ENCODE assay signal across 1 cellular context in the genomic region with DNA sequence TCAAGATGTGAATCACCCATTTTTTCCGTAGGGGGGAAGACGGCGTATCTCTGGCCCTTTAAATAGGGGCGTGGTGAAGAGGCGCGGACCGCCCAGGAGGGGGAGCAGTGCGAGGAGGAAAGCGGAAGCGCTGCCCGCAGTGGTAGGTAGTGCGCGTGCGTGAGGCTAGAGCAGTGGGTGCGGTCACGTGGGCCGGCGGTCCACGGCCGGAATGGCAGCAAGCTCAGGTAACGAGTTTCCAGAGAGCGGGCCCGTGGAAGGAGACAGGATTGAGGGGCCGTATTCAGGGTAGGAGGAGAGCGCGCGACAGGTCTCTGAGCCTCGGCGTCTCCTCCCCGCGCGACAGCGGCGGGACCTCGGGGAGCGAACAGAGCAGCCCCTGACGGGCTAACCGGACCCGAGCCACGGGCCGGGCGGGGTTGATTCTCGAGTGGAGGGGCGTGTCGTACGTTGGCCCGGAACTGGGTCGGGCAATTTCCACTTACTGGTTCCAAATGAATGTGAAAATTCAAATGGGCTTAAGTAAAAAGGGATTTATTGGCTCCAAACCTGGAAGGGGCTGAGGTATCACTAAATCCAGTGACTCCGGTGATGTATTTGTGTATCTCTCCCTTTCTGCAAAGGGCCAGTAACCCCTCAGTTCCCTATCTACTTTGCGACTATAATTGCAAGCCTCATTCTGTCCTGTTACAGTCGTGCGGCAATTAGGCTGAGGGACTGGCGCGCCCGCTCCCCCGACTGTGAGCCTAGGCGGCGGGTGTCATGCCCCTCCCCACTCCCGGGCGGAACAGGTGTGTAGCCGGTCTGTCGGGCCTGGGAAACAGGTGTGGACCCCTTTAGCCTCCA.
A peak's percentile ranks its signal among the peaks of the same experiment; 100 is the strongest.
TF ChIP-seq lines count a peak whose summit lies in the region.

Gene VPS8 (plus strand): TSS at position 168 of the 846 bp plus-strand sequence. CDS start 12,467 bp downstream, outside the sequence.

TF ChIP-seq in HepG2, 621 proteins besides CTCF, POLR2A, EP300 and RAD21 (continued from another document and continues in another):
- TF ChIP-seq, protein P1, sequence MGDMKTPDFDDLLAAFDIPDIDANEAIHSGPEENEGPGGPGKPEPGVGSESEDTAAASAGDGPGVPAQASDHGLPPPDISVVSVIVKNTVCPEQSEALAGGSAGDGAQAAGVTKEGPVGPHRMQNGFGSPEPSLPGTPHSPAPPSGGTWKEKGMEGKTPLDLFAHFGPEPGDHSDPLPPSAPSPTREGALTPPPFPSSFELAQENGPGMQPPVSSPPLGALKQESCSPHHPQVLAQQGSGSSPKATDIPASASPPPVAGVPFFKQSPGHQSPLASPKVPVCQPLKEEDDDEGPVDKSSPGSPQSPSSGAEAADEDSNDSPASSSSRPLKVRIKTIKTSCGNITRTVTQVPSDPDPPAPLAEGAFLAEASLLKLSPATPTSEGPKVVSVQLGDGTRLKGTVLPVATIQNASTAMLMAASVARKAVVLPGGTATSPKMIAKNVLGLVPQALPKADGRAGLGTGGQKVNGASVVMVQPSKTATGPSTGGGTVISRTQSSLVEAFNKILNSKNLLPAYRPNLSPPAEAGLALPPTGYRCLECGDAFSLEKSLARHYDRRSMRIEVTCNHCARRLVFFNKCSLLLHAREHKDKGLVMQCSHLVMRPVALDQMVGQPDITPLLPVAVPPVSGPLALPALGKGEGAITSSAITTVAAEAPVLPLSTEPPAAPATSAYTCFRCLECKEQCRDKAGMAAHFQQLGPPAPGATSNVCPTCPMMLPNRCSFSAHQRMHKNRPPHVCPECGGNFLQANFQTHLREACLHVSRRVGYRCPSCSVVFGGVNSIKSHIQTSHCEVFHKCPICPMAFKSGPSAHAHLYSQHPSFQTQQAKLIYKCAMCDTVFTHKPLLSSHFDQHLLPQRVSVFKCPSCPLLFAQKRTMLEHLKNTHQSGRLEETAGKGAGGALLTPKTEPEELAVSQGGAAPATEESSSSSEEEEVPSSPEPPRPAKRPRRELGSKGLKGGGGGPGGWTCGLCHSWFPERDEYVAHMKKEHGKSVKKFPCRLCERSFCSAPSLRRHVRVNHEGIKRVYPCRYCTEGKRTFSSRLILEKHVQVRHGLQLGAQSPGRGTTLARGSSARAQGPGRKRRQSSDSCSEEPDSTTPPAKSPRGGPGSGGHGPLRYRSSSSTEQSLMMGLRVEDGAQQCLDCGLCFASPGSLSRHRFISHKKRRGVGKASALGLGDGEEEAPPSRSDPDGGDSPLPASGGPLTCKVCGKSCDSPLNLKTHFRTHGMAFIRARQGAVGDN (CRISPR knock-in tag; IDR thresholded peaks at IDR 0.05) = peak; percentile 71
- TF ChIP-seq ZMAT3 (CRISPR knock-in tag; conservative IDR thresholded peaks at IDR 0.05) (peak; percentile 21; the same call in 1 of the 2 replicates), ZFX (CRISPR knock-in tag; IDR thresholded peaks at IDR 0.05; ENCODE audit: low read depth) (peak; percentile 73), FOXO1 (CRISPR knock-in tag; IDR thresholded peaks at IDR 0.05) (peak; percentile 63), HMG20B (CRISPR knock-in tag; conservative IDR thresholded peaks at IDR 0.05) (no peak), NR2C2 (CRISPR knock-in tag; IDR thresholded peaks at IDR 0.05; ENCODE audit: borderline replicate concordance) (no peak; the same call in 1 of the 2 replicates), FIP1L1 (IDR thresholded peaks at IDR 0.05; ENCODE audit: borderline replicate concordance, insufficient read depth, low read depth, low read length) (no peak), ZC3H4 (CRISPR knock-in tag; IDR thresholded peaks at IDR 0.05; ENCODE audit: borderline replicate concordance) (no peak), MED1 (CRISPR knock-in tag; IDR thresholded peaks at IDR 0.05) (peak; percentile 41; the same call in 1 of the 2 replicates), MIXL1 (CRISPR knock-in tag; IDR thresholded peaks at IDR 0.05) (peak; percentile 51; the same call in 1 of the 2 replicates), NFE2L1 (CRISPR knock-in tag; IDR thresholded peaks at IDR 0.05; ENCODE audit: borderline replicate concordance) (peak; percentile 5; the same call in 1 of the 2 replicates), ZMYM3 (CRISPR knock-in tag; IDR thresholded peaks at IDR 0.05) (peak; percentile 60; the same call in 1 of the 2 replicates), GATAD2A (CRISPR knock-in tag; IDR thresholded peaks at IDR 0.05) (peak; percentile 59), DRAP1 (CRISPR knock-in tag; IDR thresholded peaks at IDR 0.05) (peak; percentile 75), NFKB2 (CRISPR knock-in tag; IDR thresholded peaks at IDR 0.05; ENCODE audit: borderline replicate concordance) (peak; percentile 86; the same call in 1 of the 2 replicates), ZNF407 (CRISPR knock-in tag; IDR thresholded peaks at IDR 0.05; ENCODE audit: not compliant biosample characterization) (peak; percentile 73), REXO4 (CRISPR knock-in tag; IDR thresholded peaks at IDR 0.05; ENCODE audit: borderline replicate concordance) (no peak), ZNF703 (CRISPR knock-in tag; IDR thresholded peaks at IDR 0.05; ENCODE audit: borderline replicate concordance) (no peak), FOXP1 (IDR thresholded peaks at IDR 0.05) (no peak), FOXP1 (CRISPR knock-in tag; IDR thresholded peaks at IDR 0.05) (no peak), ZNF224 (CRISPR knock-in tag; IDR thresholded peaks at IDR 0.05) (no peak), GABPA (IDR thresholded peaks at IDR 0.05; ENCODE audit: low read depth, low read length) (no peak), GABPA (CRISPR knock-in tag; IDR thresholded peaks at IDR 0.05; ENCODE audit: low read depth) (peak; percentile 83), TAF1 (CRISPR knock-in tag; IDR thresholded peaks at IDR 0.05) (peak; percentile 89), ZNF781 (CRISPR knock-in tag; IDR thresholded peaks at IDR 0.05; ENCODE audit: borderline replicate concordance, not compliant biosample characterization) (peak; percentile 62), ZNF580 (CRISPR knock-in tag; IDR thresholded peaks at IDR 0.05; ENCODE audit: borderline replicate concordance, low read depth) (peak; percentile 55; the same call in 1 of the 2 replicates), KLF12 (CRISPR knock-in tag; IDR thresholded peaks at IDR 0.05; ENCODE audit: borderline replicate concordance) (no peak), ZFP36 (IDR thresholded peaks at IDR 0.05; ENCODE audit: borderline replicate concordance, low read depth, low read length, partially characterized antibody) (no peak), KLF16 (CRISPR knock-in tag; IDR thresholded peaks at IDR 0.05) (0 out of 4 replicates have a peak, but pooled peaks of 1 of the 2 experiments have one; percentile 11), ZNF337 (CRISPR knock-in tag; IDR thresholded peaks at IDR 0.05; ENCODE audit: borderline replicate concordance, low read depth) (no peak), MAX (IDR thresholded peaks at IDR 0.05) (peak; percentile 80)
- TF ChIP-seq, protein P2, sequence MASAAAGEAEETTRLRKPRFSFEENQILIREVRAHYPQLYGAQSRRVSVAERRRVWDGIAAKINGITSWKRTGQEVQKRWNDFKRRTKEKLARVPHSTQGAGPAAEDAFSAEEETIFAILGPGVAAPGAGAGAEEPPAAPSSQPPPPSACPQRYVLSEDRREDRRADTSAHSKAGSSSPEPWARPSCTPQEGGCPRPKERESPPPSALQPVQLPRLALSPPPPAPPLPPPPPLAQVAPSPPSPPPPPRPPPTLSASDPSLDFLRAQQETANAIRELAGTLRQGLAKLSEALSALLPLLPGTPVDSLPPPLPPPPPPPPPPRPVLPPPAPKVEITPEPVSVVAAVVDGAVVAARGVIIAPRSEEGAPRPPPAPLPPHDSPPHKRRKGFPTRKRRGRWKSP (CRISPR knock-in tag; IDR thresholded peaks at IDR 0.05) = 0 out of 2 replicates have a peak, but pooled peaks have one; percentile 9
- TF ChIP-seq, protein P3, sequence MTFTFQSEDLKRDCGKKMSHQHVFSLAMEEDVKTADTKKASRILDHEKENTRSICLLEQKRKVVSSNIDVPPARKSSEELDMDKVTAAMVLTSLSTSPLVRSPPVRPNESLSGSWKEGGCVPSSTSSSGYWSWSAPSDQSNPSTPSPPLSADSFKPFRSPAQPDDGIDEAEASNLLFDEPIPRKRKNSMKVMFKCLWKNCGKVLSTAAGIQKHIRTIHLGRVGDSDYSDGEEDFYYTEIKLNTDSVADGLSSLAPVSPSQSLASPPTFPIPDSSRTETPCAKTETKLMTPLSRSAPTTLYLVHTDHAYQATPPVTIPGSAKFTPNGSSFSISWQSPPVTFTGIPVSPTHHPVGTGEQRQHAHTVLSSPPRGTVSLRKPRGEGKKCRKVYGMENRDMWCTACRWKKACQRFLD (CRISPR knock-in tag; IDR thresholded peaks at IDR 0.05; ENCODE audit: borderline replicate concordance) = peak; percentile 55; the same call in 1 of the 2 replicates
- TF ChIP-seq, protein P4, sequence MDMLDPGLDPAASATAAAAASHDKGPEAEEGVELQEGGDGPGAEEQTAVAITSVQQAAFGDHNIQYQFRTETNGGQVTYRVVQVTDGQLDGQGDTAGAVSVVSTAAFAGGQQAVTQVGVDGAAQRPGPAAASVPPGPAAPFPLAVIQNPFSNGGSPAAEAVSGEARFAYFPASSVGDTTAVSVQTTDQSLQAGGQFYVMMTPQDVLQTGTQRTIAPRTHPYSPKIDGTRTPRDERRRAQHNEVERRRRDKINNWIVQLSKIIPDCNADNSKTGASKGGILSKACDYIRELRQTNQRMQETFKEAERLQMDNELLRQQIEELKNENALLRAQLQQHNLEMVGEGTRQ (IDR thresholded peaks at IDR 0.05; ENCODE audit: low read depth, low read length) = peak; percentile 95
- TF ChIP-seq, protein P4 (CRISPR knock-in tag; IDR thresholded peaks at IDR 0.05; ENCODE audit: borderline replicate concordance) = peak; percentile 97; the same call in 1 of the 2 replicates
